1 cellular context compared by ENCODE assay signal in genomic region chr21:36246080-36246631, GRCh38.
TF ChIP-seq lines count a peak whose summit lies in the region.

No MANE protein-coding gene starts in this region.

TF ChIP-seq in H1, 55 proteins besides CTCF, POLR2A, EP300 and RAD21:
- TF ChIP-seq SP1 (IDR thresholded peaks at IDR 0.05; ENCODE audit: low read depth, low read length) (no peak), NRF1 (IDR thresholded peaks at IDR 0.05; ENCODE audit: low read depth, low read length) (no peak), EGR1 (IDR thresholded peaks at IDR 0.05; ENCODE audit: borderline replicate concordance, low read depth, low read length) (no peak), FOSL1 (IDR thresholded peaks at IDR 0.05; ENCODE audit: insufficient read depth, low read depth, low read length) (no peak), TAF1 (IDR thresholded peaks at IDR 0.05; ENCODE audit: low read depth, low read length) (no peak), BRCA1 (IDR thresholded peaks at IDR 0.05; ENCODE audit: low read depth, low read length) (no peak), POU5F1 (IDR thresholded peaks at IDR 0.05; ENCODE audit: low read depth, low read length) (no peak), BACH1 (IDR thresholded peaks at IDR 0.05; ENCODE audit: low read length) (no peak), GABPA (IDR thresholded peaks at IDR 0.05; ENCODE audit: borderline replicate concordance, insufficient read depth, low read length) (no peak)
